Comparison of ENCODE assay signal across 9 cellular contexts in the genomic region with DNA sequence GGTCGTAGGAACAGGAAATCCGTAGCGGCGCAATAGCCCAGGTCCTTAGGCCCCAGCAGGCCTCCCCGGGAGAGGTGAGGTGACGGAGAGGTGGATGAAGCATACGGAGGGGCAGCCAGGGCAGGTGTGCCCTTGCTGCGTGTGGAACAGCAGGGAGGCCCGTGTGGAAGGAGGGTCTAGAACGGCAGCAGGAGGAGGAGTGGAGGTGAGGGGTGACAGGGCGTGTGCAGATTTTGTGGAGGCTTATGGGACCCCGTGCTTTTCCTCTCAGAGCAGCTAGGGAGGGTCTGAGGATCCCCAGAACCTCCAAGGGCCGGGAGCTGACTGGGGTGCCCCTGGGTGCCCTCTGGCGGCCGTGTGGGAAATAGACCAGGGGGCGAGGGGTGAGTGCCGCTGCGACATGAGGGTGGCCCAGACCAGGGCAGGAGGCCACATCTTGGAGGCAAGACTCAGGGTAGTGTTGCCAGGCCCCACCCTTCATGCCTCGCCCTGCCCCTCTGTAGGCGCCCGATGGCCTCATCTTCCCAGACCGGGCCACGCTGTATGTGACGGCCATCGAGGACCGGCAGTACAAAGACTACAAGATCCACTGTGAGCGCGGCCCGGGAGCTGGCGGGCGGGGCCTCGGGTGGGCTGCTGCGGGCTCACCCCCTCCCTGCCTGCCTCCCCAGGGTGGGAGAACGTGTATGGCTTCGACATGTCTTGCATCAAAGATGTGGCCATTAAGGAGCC. TPM values are rescaled to one million over a fixed set of nuclear protein-coding genes. Genes with fewer than 3 reads are reported as not detected.
DNase-seq lines count a peak whose midpoint lies in the region; ATAC-seq, FAIRE-seq and TF ChIP-seq lines count a peak whose summit lies in the region.
"Had no signal": no experiment of that assay in that cellular context is flagged by ENCODE, and none has a peak within 500 bp of the region (broad histone marks: within the 10 kb centered on the region; RNA-seq: fewer than 3 reads in every experiment).

No MANE protein-coding gene starts in this region.

- H3K9me3 ChIP-seq in SU-DHL-6 (ENCODE audit: insufficient read depth, low read length): no peaks in the 10 kb centered on the region
- H3K9me3 ChIP-seq in right cardiac atrium (ENCODE audit: control insufficient read depth, low read length): no peaks in the 10 kb centered on the region
- H3K9me3 ChIP-seq in thyroid gland: no peaks in the 10 kb centered on the region

- intact Hi-C loops in right cardiac atrium (cut with DNase I): loop anchor here in 2 of 4 donors (10.0 kb wide), 2 partner anchors 80 to 170 kb away; partner anchors contain the start of genes AP2A1 (in 1 of the 2), PTOV1 (in 1 of the 2) and TSKS (in 1 of the 2)
- intact Hi-C loops in thyroid gland (cut with DNase I): no loop called here

- H3K27me3 ChIP-seq in SU-DHL-6 (ENCODE audit: low read length) (no peaks in the 10 kb centered on the region), right cardiac atrium (ENCODE audit: control insufficient read depth, insufficient read depth) (no peaks in the 10 kb centered on the region), thyroid gland (no peaks in the 10 kb centered on the region)

- no peak overlapping the region for H2AFZ ChIP-seq in SU-DHL-6 (ENCODE audit: low read depth, low read length, severe bottlenecking)

- DNase-seq in AG09319 (ENCODE audit: extremely low read depth, low read depth) (no peak), GM12892 (ENCODE audit: insufficient read length) (peak; percentile 64), right cardiac atrium (peak in 2 of 3 donors; percentile 61 to 68), thyroid gland (no peak), ACHN (no peak)
- DNase-seq: activated B cell treated with CpG ODN at 0.5 μM for 24 hours had no signal

- H3K4me1 ChIP-seq in right cardiac atrium (ENCODE audit: control insufficient read depth, insufficient read depth, low read length): no peaks in the 10 kb centered on the region
- peaks cover 0 to 14% of the 10 kb centered on the region in 2 donors for H3K4me1 ChIP-seq in thyroid gland

- no peak overlapping the region for H3K4me3 ChIP-seq in SU-DHL-6 (ENCODE audit: insufficient read depth, low read length, poor library complexity, severe bottlenecking)
- H3K4me3 ChIP-seq in right cardiac atrium (ENCODE audit: low read length): no peak overlapping the region
- H3K4me3 ChIP-seq in thyroid gland (replicated peaks in 1 of 3): no peak overlapping the region

- H3K27ac ChIP-seq in SU-DHL-6 (ENCODE audit: low read depth, low read length): no peak overlapping the region
- no peak overlapping the region for H3K27ac ChIP-seq in right cardiac atrium (ENCODE audit: low read length)
- H3K27ac ChIP-seq in thyroid gland: no peak overlapping the region

- H3F3A ChIP-seq in SU-DHL-6 (ENCODE audit: insufficient read depth): peaks cover 11% of the 10 kb centered on the region

- WGBS in right cardiac atrium: 81% methylated on average over 35 of the region's 35 CpGs
- WGBS in thyroid gland, 2 donors: 85% methylated on average over 29 to 34 of the region's 35 CpGs

- TF ChIP-seq POLR2A in GM12892 (IDR thresholded peaks at IDR 0.05; ENCODE audit: low read depth, low read length) (peak; percentile 69; the same call in 1 of the 2 replicates), thyroid gland (IDR thresholded peaks at IDR 0.05) (no peak)

- ATAC-seq in right cardiac atrium (no peak), GM19395 (IDR thresholded peaks at IDR 0.05; ENCODE audit: unreplicated experiment) (no peak), HG03135 (IDR thresholded peaks at IDR 0.05; ENCODE audit: unreplicated experiment) (no peak)

- H3K36me3 ChIP-seq in SU-DHL-6 (ENCODE audit: low read length) (peaks cover 19% of the 10 kb centered on the region), thyroid gland (peaks cover 42 to 60% of the 10 kb centered on the region in 2 donors)

- H3K9me2 ChIP-seq in SU-DHL-6 (replicated peaks; ENCODE audit: insufficient read depth, low read length): no peaks in the 10 kb centered on the region

- in situ Hi-C loops in ACHN (cut with HindIII; ENCODE audit: low pct_ligation_motif_present, low pct_unique_long_range_greater_than_20kb, low sequenced_read_pairs): no loop called here

- TF ChIP-seq CTCF in AG09319 (IDR thresholded peaks at IDR 0.05; ENCODE audit: low read depth, low read length) (peak; percentile 47), SU-DHL-6 (IDR thresholded peaks at IDR 0.05; ENCODE audit: insufficient read depth, low read length, poor library complexity, severe bottlenecking) (peak; percentile 53), thyroid gland (IDR thresholded peaks at IDR 0.05) (no peak)

- H3K9ac ChIP-seq in SU-DHL-6 (ENCODE audit: low read length): no peak overlapping the region

- peaks cover 27% of the 10 kb centered on the region for H3K79me2 ChIP-seq in SU-DHL-6 (ENCODE audit: insufficient read depth, low read length)

- H3K4me2 ChIP-seq in SU-DHL-6 (ENCODE audit: low read depth, low read length, poor library complexity, severe bottlenecking): no peak overlapping the region

- FAIRE-seq in GM12892 (lab: Jason Lieb, UNC): no peak

- H4K20me1 ChIP-seq in SU-DHL-6 (ENCODE audit: low read depth, low read length): peaks cover 10% of the 10 kb centered on the region; the same call in 1 of the 2 replicates

RNA-seq across cellular contexts. Expression of gene ADM5, which starts 5.0 kb away (rescaled TPM):
- polyA plus RNA-seq in GM12892 (2012; ENCODE audit: missing spikeins): 0.68 TPM
- under 1 TPM; 0.28 to 0.82 (median 0.44) TPM for total RNA-seq in right cardiac atrium
- 0.52 TPM for polyA plus RNA-seq in right cardiac atrium
- total RNA-seq in thyroid gland: 1 to 10 TPM in 1 of 4 donors, under 1 TPM in 2, not detected in 1; 0.38 to 2.7 (median 0.45) TPM

RNA-seq across cellular contexts. Expression of gene CPT1C, which starts 6.5 kb away (rescaled TPM):
- not detected for polyA plus RNA-seq in GM12892 (2012; ENCODE audit: missing spikeins)
- 1 to 10 TPM; 4.8 to 8.5 (median 5.7) TPM for total RNA-seq in right cardiac atrium
- 4.5 TPM for polyA plus RNA-seq in right cardiac atrium
- total RNA-seq in thyroid gland: 1 to 10 TPM; 1.9 to 3.9 (median 2.6) TPM

RNA-seq across cellular contexts. Expression of gene PRMT1, which starts 7.3 kb away (rescaled TPM):
- 253 TPM for polyA plus RNA-seq in GM12892 (2012; ENCODE audit: missing spikeins)
- total RNA-seq in right cardiac atrium (100 to 1,000 TPM; 117 to 131 (median 125) TPM), thyroid gland (100 to 1,000 TPM; 117 to 156 (median 139) TPM)
- polyA plus RNA-seq in right cardiac atrium: 154 TPM

RNA-seq across cellular contexts. Expression of gene BCL2L12, which starts 18.7 kb away (rescaled TPM):
- polyA plus RNA-seq in GM12892 (2012; ENCODE audit: missing spikeins): 35.2 TPM
- total RNA-seq in right cardiac atrium (10 to 100 TPM in 3 of 4 donors, 1 to 10 TPM in 1; 8.6 to 14.0 (median 12.4) TPM), thyroid gland (1 to 10 TPM; 4.7 to 8.1 (median 7.2) TPM)
- 15.1 TPM for polyA plus RNA-seq in right cardiac atrium

RNA-seq across cellular contexts. Expression of gene IRF3, which starts 18.8 kb away (rescaled TPM):
- polyA plus RNA-seq in GM12892 (2012; ENCODE audit: missing spikeins): 61.7 TPM
- total RNA-seq in right cardiac atrium: 10 to 100 TPM; 34.1 to 58.0 (median 40.7) TPM
- polyA plus RNA-seq in right cardiac atrium: 39.6 TPM
- 10 to 100 TPM; 41.5 to 62.5 (median 52.3) TPM for total RNA-seq in thyroid gland

Comparison
In these comparisons a context has a peak if more than half of its experiments do, and no peak if none do; other contexts are left out.
1. DNase-seq: peak in GM12892 (single experiment) and right cardiac atrium (2 of 3); none in AG09319 (single experiment), thyroid gland (0 of 2) and ACHN (single experiment).
2. CTCF ChIP-seq: peak in AG09319 (single experiment) and SU-DHL-6 (single experiment); none in thyroid gland (0 of 6).